ENCODE assay signal across 9 cellular contexts in genomic region chr6:142885182-142885867, GRCh38.
DNase-seq lines count a peak whose midpoint lies in the region; ATAC-seq and TF ChIP-seq lines count a peak whose summit lies in the region.
"Had no signal": no experiment of that assay in that cellular context is flagged by ENCODE, and none has a peak within 500 bp of the region (broad histone marks: within the 10 kb centered on the region; RNA-seq: fewer than 3 reads in every experiment).

No MANE protein-coding gene starts in this region.

- ATAC-seq in GM21381 (IDR thresholded peaks at IDR 0.05; ENCODE audit: unreplicated experiment) (peak; percentile 73), HG03575 (IDR thresholded peaks at IDR 0.05; ENCODE audit: extremely low read depth, insufficient number of reproducible peaks, low FRiP score, unreplicated experiment) (peak; percentile 36)
- peak; percentile 95 for ATAC-seq in stimulated activated effector memory CD8-positive, alpha-beta T cell treated with anti-CD3 and anti-CD28 coated beads, Interleukin-12 subunit alpha, Interleukin-12 subunit beta, amount 100 ng/mL, for 72 hours

- H3K36me3 ChIP-seq in DOHH2 (ENCODE audit: control insufficient read depth, low read length): peaks cover 2% of the 10 kb centered on the region

- peaks cover 75% of the 10 kb centered on the region for H3K79me2 ChIP-seq in DOHH2 (ENCODE audit: control insufficient read depth, low read length)

- H3K4me2 ChIP-seq in DOHH2 (ENCODE audit: low read length): peak overlapping the region; percentile 82

- no peaks in the 10 kb centered on the region for H4K20me1 ChIP-seq in DOHH2 (ENCODE audit: control insufficient read depth, insufficient read depth, low read depth, low read length)

- H3K27ac ChIP-seq in DOHH2 (ENCODE audit: low read depth, low read length): peak overlapping the region; percentile 68

- no peaks in the 10 kb centered on the region for H3K9me3 Mint-ChIP-seq in T-helper 1 cell treated with Interleukin-12 subunit alpha and Interleukin-12 subunit beta and Interleukin-4 antibody, amounts not matched to agents 30 μg/mL and 1 μg/mL, for 36 hours
- H3K9me3 Mint-ChIP-seq in stimulated activated effector memory CD8-positive, alpha-beta T cell treated with anti-CD3 and anti-CD28 coated beads, Interleukin-12 subunit alpha, Interleukin-12 subunit beta, amount 100 ng/mL, for 72 hours: no peaks in the 10 kb centered on the region
- H3K9me3 Mint-ChIP-seq: dendritic cell treated with granulocyte-macrophage colony-stimulating factor and Interleukin-4, amounts not matched to agents 40 ng/mL and 50 ng/mL, for 4 days had no signal

- peaks cover 3% of the 10 kb centered on the region; the same call in 1 of the 2 replicates for H3F3A ChIP-seq in DOHH2 (ENCODE audit: control insufficient read depth, insufficient read depth)

- peak overlapping the region; percentile 63 for H3K4me3 ChIP-seq in DOHH2 (ENCODE audit: low read length)

- peak; percentile 83 for DNase-seq in central memory CD4-positive, alpha-beta T cell
- DNase-seq in kidney tubule cell (ENCODE audit: low spot score) (peak; percentile 100), NCI-H2171 (lab: John Stamatoyannopoulos, UW) (no peak)
- DNase-seq in stimulated activated effector memory CD8-positive, alpha-beta T cell treated with anti-CD3 and anti-CD28 coated beads, Interleukin-12 subunit alpha, Interleukin-12 subunit beta, amount 100 ng/mL, for 72 hours (ENCODE audit: low spot score in 2 of 2): peak in 1 of 2 donors; percentile 67

- no peaks in the 10 kb centered on the region for H3K27me3 ChIP-seq in DOHH2 (ENCODE audit: control insufficient read depth, low read length)

- H3K4me1 Mint-ChIP-seq in T-helper 1 cell treated with Interleukin-12 subunit alpha and Interleukin-12 subunit beta and Interleukin-4 antibody, amounts not matched to agents 30 μg/mL and 1 μg/mL, for 36 hours (ENCODE audit: low read depth): peaks cover 51% of the 10 kb centered on the region
- peaks cover 72% of the 10 kb centered on the region for H3K4me1 Mint-ChIP-seq in stimulated activated effector memory CD8-positive, alpha-beta T cell treated with anti-CD3 and anti-CD28 coated beads, Interleukin-12 subunit alpha, Interleukin-12 subunit beta, amount 100 ng/mL, for 72 hours

- TF ChIP-seq CTCF in DOHH2 (IDR thresholded peaks at IDR 0.05; ENCODE audit: low read depth, low read length, poor library complexity, severe bottlenecking): no peak

- no peaks in the 10 kb centered on the region for H3K9me2 ChIP-seq in DOHH2 (replicated peaks; ENCODE audit: control insufficient read depth, low read length)

- H3K4me3 Mint-ChIP-seq in T-helper 1 cell treated with Interleukin-12 subunit alpha and Interleukin-12 subunit beta and Interleukin-4 antibody, amounts not matched to agents 30 μg/mL and 1 μg/mL, for 36 hours: peak overlapping the region; percentile 95
- H3K4me3 Mint-ChIP-seq in stimulated activated effector memory CD8-positive, alpha-beta T cell treated with anti-CD3 and anti-CD28 coated beads, Interleukin-12 subunit alpha, Interleukin-12 subunit beta, amount 100 ng/mL, for 72 hours: peak overlapping the region; percentile 76
- H3K4me3 Mint-ChIP-seq: dendritic cell treated with granulocyte-macrophage colony-stimulating factor and Interleukin-4, amounts not matched to agents 40 ng/mL and 50 ng/mL, for 4 days had no signal

- no peaks in the 10 kb centered on the region for H3K27me3 Mint-ChIP-seq in T-helper 1 cell treated with Interleukin-12 subunit alpha and Interleukin-12 subunit beta and Interleukin-4 antibody, amounts not matched to agents 30 μg/mL and 1 μg/mL, for 36 hours (ENCODE audit: low read depth)

- peaks cover 11% of the 10 kb centered on the region for H3K36me3 Mint-ChIP-seq in T-helper 1 cell treated with Interleukin-12 subunit alpha and Interleukin-12 subunit beta and Interleukin-4 antibody, amounts not matched to agents 30 μg/mL and 1 μg/mL, for 36 hours (ENCODE audit: low read depth)
- peaks cover 18% of the 10 kb centered on the region for H3K36me3 Mint-ChIP-seq in stimulated activated effector memory CD8-positive, alpha-beta T cell treated with anti-CD3 and anti-CD28 coated beads, Interleukin-12 subunit alpha, Interleukin-12 subunit beta, amount 100 ng/mL, for 72 hours

- no peaks in the 10 kb centered on the region for H3K9me3 ChIP-seq in DOHH2 (ENCODE audit: control insufficient read depth, insufficient read depth, low read length)

- peak overlapping the region; percentile 100 for H3K27ac Mint-ChIP-seq in T-helper 1 cell treated with Interleukin-12 subunit alpha and Interleukin-12 subunit beta and Interleukin-4 antibody, amounts not matched to agents 30 μg/mL and 1 μg/mL, for 36 hours
- peak overlapping the region; percentile 94 for H3K27ac Mint-ChIP-seq in stimulated activated effector memory CD8-positive, alpha-beta T cell treated with anti-CD3 and anti-CD28 coated beads, Interleukin-12 subunit alpha, Interleukin-12 subunit beta, amount 100 ng/mL, for 72 hours
- H3K27ac Mint-ChIP-seq: dendritic cell treated with granulocyte-macrophage colony-stimulating factor and Interleukin-4, amounts not matched to agents 40 ng/mL and 50 ng/mL, for 4 days had no signal

- H3K4me1 ChIP-seq in DOHH2 (ENCODE audit: control insufficient read depth, low read length): peaks cover 56% of the 10 kb centered on the region

Comparison
In these comparisons a context has a peak if more than half of its experiments do, and no peak if none do; other contexts are left out.
1. ATAC-seq: peak in every context shown above with its lines; median percentile 95 in stimulated activated effector memory CD8-positive, alpha-beta T cell treated with anti-CD3 and anti-CD28 coated beads, Interleukin-12 subunit alpha, Interleukin-12 subunit beta, amount 100 ng/mL, for 72 hours; 73 in GM21381; 36 in HG03575.